In the genomic region with DNA sequence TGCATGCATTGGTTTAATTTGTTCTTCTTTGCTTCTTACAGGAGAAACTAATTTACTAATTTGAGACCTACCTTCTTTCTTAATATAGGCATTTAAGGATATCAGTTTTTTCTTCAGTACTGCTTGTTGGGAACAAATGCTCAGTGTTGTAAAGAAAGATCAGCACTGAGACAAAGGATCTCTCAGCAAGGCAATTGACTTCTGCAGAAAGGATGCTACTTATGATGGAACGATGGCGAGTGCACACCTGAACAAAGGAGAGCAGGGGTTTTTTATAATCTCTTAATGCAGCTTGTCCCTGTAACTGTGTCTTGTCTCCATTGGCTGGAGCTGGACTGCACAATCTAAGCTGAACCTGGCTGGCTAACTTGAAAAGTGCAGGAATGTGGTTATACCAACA, we compare ENCODE assay signal across 21 cellular contexts.
"Had no signal": no experiment of that assay in that cellular context is flagged by ENCODE, and none has a peak within 500 bp of the region (broad histone marks: within the 10 kb centered on the region; RNA-seq: fewer than 3 reads in every experiment).

No MANE protein-coding gene starts in this region.

- H3K4me1 Mint-ChIP-seq: mesothelial cell of epicardium had no signal

- H3K27me3 ChIP-seq: colonic mucosa had no signal

- H3K4me1 ChIP-seq: colonic mucosa, foreskin keratinocyte, gastrocnemius medialis, heart right ventricle, lower lobe of right lung had no signal

- ATAC-seq: foreskin keratinocyte, gastrocnemius medialis, heart right ventricle, left cardiac atrium, left lung, left ventricle myocardium superior, lower lobe of right lung, mucosa of descending colon had no signal

- H3K27ac ChIP-seq: colonic mucosa, esophagus muscularis mucosa, foreskin keratinocyte, gastrocnemius medialis, heart right ventricle, left lung, lower lobe of right lung had no signal

- H3K4me3 ChIP-seq: colonic mucosa, esophagus muscularis mucosa, gastrocnemius medialis, heart right ventricle, left lung, lower lobe of right lung, mucosa of descending colon had no signal

- FAIRE-seq: islet of Langerhans, keratinocyte had no signal

- H3K9me3 ChIP-seq: colonic mucosa, gastrocnemius medialis, left lung, lower lobe of right lung had no signal

- H3K36me3 Mint-ChIP-seq: mesothelial cell of epicardium had no signal

- H3K27ac Mint-ChIP-seq: dendritic cell treated with granulocyte-macrophage colony-stimulating factor and Interleukin-4, amounts not matched to agents 40 ng/mL and 50 ng/mL, for 4 days; mesothelial cell of epicardium had no signal

- H3K36me3 ChIP-seq: colonic mucosa, esophagus muscularis mucosa, gastrocnemius medialis, heart right ventricle, left lung, lower lobe of right lung had no signal

- DNase-seq: colonic mucosa; cortex of kidney; effector CD4-positive, alpha-beta T cell; effector memory CD4-positive, alpha-beta T cell; foreskin keratinocyte; gastrocnemius medialis; glutamatergic neuron; head of caudate nucleus; heart right ventricle; hippocampal formation; left cardiac atrium; left lung; left ventricle myocardium superior; lower lobe of right lung; mesenchymal stem cell; mucosa of descending colon had no signal

- H3K4me3 Mint-ChIP-seq: dendritic cell treated with granulocyte-macrophage colony-stimulating factor and Interleukin-4, amounts not matched to agents 40 ng/mL and 50 ng/mL, for 4 days; mesothelial cell of epicardium had no signal
